In the genomic region with DNA sequence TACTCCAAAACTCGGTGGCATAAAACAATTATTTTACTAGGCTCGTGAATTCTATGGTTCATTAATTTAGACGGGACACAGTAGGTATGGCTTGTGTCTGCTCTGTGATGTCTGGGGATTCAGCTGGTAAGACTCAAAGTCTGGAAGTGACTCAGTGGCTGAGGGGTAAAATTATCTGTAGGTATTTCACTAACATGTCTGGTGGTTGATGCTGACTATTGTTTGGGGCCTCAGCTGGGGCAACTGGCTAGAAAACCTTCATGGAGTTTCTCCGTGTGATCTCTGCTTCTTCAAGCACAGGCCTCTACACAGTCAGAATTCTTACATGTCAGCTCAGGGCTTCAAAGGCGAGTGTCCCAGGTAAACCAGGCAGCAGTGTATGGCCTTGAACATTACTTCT, we compare ENCODE assay signal across 1 cellular context.
TF ChIP-seq lines count a peak whose summit lies in the region.

No MANE protein-coding gene starts in this region.

TF ChIP-seq in GM23338, 12 proteins besides CTCF, POLR2A, EP300 and RAD21 (continued from another document):
- TF ChIP-seq ZNF114 (CRISPR knock-in tag; IDR thresholded peaks at IDR 0.05) (no peak), ZNF462 (CRISPR knock-in tag; IDR thresholded peaks at IDR 0.05) (no peak), POLR2AphosphoS5 (IDR thresholded peaks at IDR 0.05; ENCODE audit: low read depth) (no peak), ZNF331 (CRISPR knock-in tag; IDR thresholded peaks at IDR 0.05; ENCODE audit: low read depth) (no peak), NANOG (IDR thresholded peaks at IDR 0.05; ENCODE audit: borderline replicate concordance) (no peak), JUNB (IDR thresholded peaks at IDR 0.05; ENCODE audit: unreplicated experiment) (no peak), CREB1 (CRISPR knock-in tag; IDR thresholded peaks at IDR 0.05; ENCODE audit: low read depth) (no peak), STAT1 (IDR thresholded peaks at IDR 0.05; ENCODE audit: unreplicated experiment) (no peak)
TF ChIP-seq in GM23338: peak in this region for 0.
